ENCODE assay signal across 19 cellular contexts in genomic region chr4:13902141-13902540, GRCh38.
DNase-seq lines count a peak whose midpoint lies in the region; ATAC-seq and TF ChIP-seq lines count a peak whose summit lies in the region.
"Had no signal": no experiment of that assay in that cellular context is flagged by ENCODE, and none has a peak within 500 bp of the region (broad histone marks: within the 10 kb centered on the region; RNA-seq: fewer than 3 reads in every experiment).

No MANE protein-coding gene starts in this region.

- no peak for TF ChIP-seq EP300 in esophagus muscularis mucosa (IDR thresholded peaks at IDR 0.05)

- H3K36me3 Mint-ChIP-seq in osteocyte (ENCODE audit: unreplicated experiment), result peaks cover 1% of the 10 kb centered on the region

- TF ChIP-seq CTCF in RWPE2 (IDR thresholded peaks at IDR 0.05; ENCODE audit: poor library complexity, severe bottlenecking) (no peak), esophagus muscularis mucosa (IDR thresholded peaks at IDR 0.05) (no peak), osteocyte (IDR thresholded peaks at IDR 0.05) (no peak)

- intact Hi-C loops in esophagus muscularis mucosa (cut with DNase I), result no loop called here

- H3K36me3 ChIP-seq in RWPE2 (ENCODE audit: low read depth) (no peaks in the 10 kb centered on the region), esophagus muscularis mucosa (no peaks in the 10 kb centered on the region)
- H3K36me3 ChIP-seq: BE2C, Peyer's patch, SJCRH30 had no signal

- peaks cover 75% of the 10 kb centered on the region for H3K4me1 Mint-ChIP-seq in osteocyte (ENCODE audit: unreplicated experiment)

- peak; percentile 38 for DNase-seq in EL
- no peak for DNase-seq in RWPE2 (ENCODE audit: low spot score)
- DNase-seq in esophagus muscularis mucosa (ENCODE audit: extremely low spot score), result peak; percentile 50
- no peak for DNase-seq in osteocyte (ENCODE audit: extremely low spot score, unreplicated experiment)
- no peak for DNase-seq in kidney tubule cell (ENCODE audit: low spot score)
- DNase-seq in NCI-H1092 (lab: John Stamatoyannopoulos, UW), result no peak
- DNase-seq in NCI-H2107 (lab: John Stamatoyannopoulos, UW), result no peak
- DNase-seq: BE2C, DMS53, H9, KG1, NCI-H1105, NCI-H146, NCI-H2029, NCI-H2171 treated with DMSO at 0.1 percent for 48 hours, NCI-H524 treated with DMSO at 0.1 percent for 48 hours, NCI-H82, Peyer's patch, SJCRH30 had no signal

- WGBS in esophagus muscularis mucosa, result 94% methylated on average over 2 of the region's 2 CpGs

- H3K27me3 Mint-ChIP-seq in osteocyte (ENCODE audit: unreplicated experiment), result no peaks in the 10 kb centered on the region

- no peaks in the 10 kb centered on the region for H3K9me3 Mint-ChIP-seq in osteocyte (ENCODE audit: unreplicated experiment)
- H3K9me3 Mint-ChIP-seq: H9 had no signal

- H3K4me3 ChIP-seq in RWPE2 (ENCODE audit: severe bottlenecking) (no peak overlapping the region), esophagus muscularis mucosa (no peak overlapping the region)
- H3K4me3 ChIP-seq: Peyer's patch, SJCRH30 had no signal

- no peaks in the 10 kb centered on the region for H3K9me3 ChIP-seq in RWPE2 (ENCODE audit: severe bottlenecking)
- H3K9me3 ChIP-seq in esophagus muscularis mucosa, result no peaks in the 10 kb centered on the region
- H3K9me3 ChIP-seq: Peyer's patch, SJCRH30 had no signal

- H3K4me1 ChIP-seq in RWPE2 (ENCODE audit: insufficient read depth, poor library complexity, severe bottlenecking) (peaks cover 40% of the 10 kb centered on the region), esophagus muscularis mucosa (no peaks in the 10 kb centered on the region)
- H3K4me1 ChIP-seq: BE2C, Peyer's patch, SJCRH30 had no signal

- H3K27me3 ChIP-seq in RWPE2 (ENCODE audit: insufficient read depth, poor library complexity, severe bottlenecking) (no peaks in the 10 kb centered on the region), esophagus muscularis mucosa (no peaks in the 10 kb centered on the region)
- H3K27me3 ChIP-seq: BE2C, Peyer's patch had no signal

- no peak for TF ChIP-seq POLR2A in esophagus muscularis mucosa (IDR thresholded peaks at IDR 0.05; ENCODE audit: low read depth)

- H3K4me3 Mint-ChIP-seq in osteocyte (ENCODE audit: unreplicated experiment), result no peak overlapping the region
- H3K4me3 Mint-ChIP-seq: H9 had no signal

- H3K27ac ChIP-seq in RWPE2 (ENCODE audit: poor library complexity, severe bottlenecking) (no peak overlapping the region), esophagus muscularis mucosa (replicated peaks in 1 of 4) (no peak overlapping the region)
- H3K27ac ChIP-seq: Peyer's patch, SJCRH30 had no signal

- peak; percentile 48; the same call in 2 of the 3 replicates for ATAC-seq in RWPE2 (ENCODE audit: low read depth)

- peak overlapping the region; percentile 4 for H3K27ac Mint-ChIP-seq in osteocyte (ENCODE audit: unreplicated experiment)
- H3K27ac Mint-ChIP-seq: H9 had no signal

Comparison
In these comparisons a context has a peak if more than half of its experiments do, and no peak if none do; other contexts are left out.
1. DNase-seq: peak in EL (single experiment) and esophagus muscularis mucosa (single experiment); none in RWPE2 (single experiment), osteocyte (single experiment), kidney tubule cell (single experiment), NCI-H1092 (single experiment) and NCI-H2107 (single experiment).